Comparison of ENCODE assay signal across 7 cellular contexts in genomic region chr7:150420242-150420641, GRCh38. TPM values are rescaled to one million over a fixed set of nuclear protein-coding genes. Genes with fewer than 3 reads are reported as not detected.
"Had no signal": no experiment of that assay in that cellular context is flagged by ENCODE, and none has a peak within 500 bp of the region (broad histone marks: within the 10 kb centered on the region; RNA-seq: fewer than 3 reads in every experiment).

No MANE protein-coding gene starts in this region.

- H3K9me3 ChIP-seq: ascending aorta, suprapubic skin had no signal

- H3K27ac Mint-ChIP-seq: activated CD4-positive, alpha-beta T cell treated with anti-CD3 and anti-CD28 coated beads, Interleukin-2, amount 10 ng/mL, durations not matched to agents 24 days and 14 days; activated naive CD8-positive, alpha-beta T cell treated with anti-CD3 and anti-CD28 coated beads, Interleukin-2, amount 50 U/mL, for 24 hours; activated T-cell treated with anti-CD3 and anti-CD28 coated beads, Interleukin-2, amount 50 U/mL, for 24 hours had no signal

- H3K4me3 ChIP-seq: ascending aorta, suprapubic skin had no signal

- H3K4me3 Mint-ChIP-seq: activated naive CD8-positive, alpha-beta T cell treated with anti-CD3 and anti-CD28 coated beads, Interleukin-2, amount 50 U/mL, for 24 hours; activated T-cell treated with anti-CD3 and anti-CD28 coated beads, Interleukin-2, amount 50 U/mL, for 24 hours had no signal

- H3K36me3 ChIP-seq: ascending aorta, suprapubic skin had no signal

- H3K4me1 ChIP-seq: ascending aorta had no signal

- H3K27me3 ChIP-seq: ascending aorta, suprapubic skin had no signal

- H3K27me3 Mint-ChIP-seq: activated naive CD8-positive, alpha-beta T cell treated with anti-CD3 and anti-CD28 coated beads, Interleukin-2, amount 50 U/mL, for 24 hours; activated T-cell treated with anti-CD3 and anti-CD28 coated beads, Interleukin-2, amount 50 U/mL, for 24 hours had no signal

- H3K27ac ChIP-seq: ascending aorta, suprapubic skin had no signal

- H3K9me3 Mint-ChIP-seq: activated CD4-positive, alpha-beta T cell treated with anti-CD3 and anti-CD28 coated beads, Interleukin-2, amount 10 ng/mL, durations not matched to agents 24 days and 14 days; activated naive CD8-positive, alpha-beta T cell treated with anti-CD3 and anti-CD28 coated beads, Interleukin-2, amount 50 U/mL, for 24 hours; activated T-cell treated with anti-CD3 and anti-CD28 coated beads, Interleukin-2, amount 50 U/mL, for 24 hours; natural killer cell had no signal

- H3K36me3 Mint-ChIP-seq: natural killer cell had no signal

RNA-seq across cellular contexts. Expression of gene GIMAP8, which starts 30.2 kb away (rescaled TPM):
- total RNA-seq: osteoblast had no signal
